ENCODE assay signal across 25 cellular contexts in the genomic region with DNA sequence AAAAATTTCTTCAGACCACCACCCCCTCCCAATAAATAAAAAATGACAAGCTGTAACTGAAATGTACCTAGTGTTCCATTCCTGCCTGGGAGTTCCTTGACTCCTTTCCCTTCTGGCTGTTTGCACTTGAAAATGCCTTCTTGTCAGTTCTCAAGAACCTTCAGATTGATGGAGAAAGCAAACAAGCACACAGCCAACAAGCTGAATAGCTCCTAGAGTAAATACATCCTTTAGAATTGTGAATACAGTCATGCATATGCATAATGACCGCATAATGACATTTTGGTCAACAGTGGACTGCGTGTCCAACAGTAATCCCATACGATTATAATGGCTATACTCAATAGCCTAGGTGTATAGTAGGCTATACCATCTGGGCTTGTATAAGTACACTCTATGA.
"Had no signal": no experiment of that assay in that cellular context is flagged by ENCODE, and none has a peak within 500 bp of the region (broad histone marks: within the 10 kb centered on the region; RNA-seq: fewer than 3 reads in every experiment).

No MANE protein-coding gene starts in this region.

- ATAC-seq: activated CD8-positive, alpha-beta T cell treated with anti-CD3 and anti-CD28 coated beads for 36 hours; activated naive CD4-positive, alpha-beta T cell treated with anti-CD3 and anti-CD28 coated beads, Interleukin-2, amount 50 U/mL, for 72 hours; activated T-cell treated with anti-CD3 and anti-CD28 coated beads, Interleukin-2, amount 50 U/mL, for 72 hours; heart right ventricle; left lobe of liver; stimulated activated naive B cell treated with anti-CD40 and anti-IgM and Interleukin-4, amounts not matched to agents 10 μg/mL and 1 μg/mL and 100 μg/mL, for 72 hours; T-cell had no signal

- H3K4me3 Mint-ChIP-seq: activated B cell treated with CpG ODN at 0.5 μM for 24 hours; activated CD8-positive, alpha-beta T cell treated with anti-CD3 and anti-CD28 coated beads for 36 hours; activated T-cell treated with anti-CD3 and anti-CD28 coated beads, Interleukin-2, amount 50 U/mL, for 72 hours; central memory CD8-positive, alpha-beta T cell; naive B cell; nephron progenitor cell; stimulated activated naive B cell treated with anti-CD40 and anti-IgM and Interleukin-4, amounts not matched to agents 10 μg/mL and 1 μg/mL and 100 μg/mL, for 72 hours; T-cell had no signal

- H3K9me3 Mint-ChIP-seq: activated CD8-positive, alpha-beta T cell treated with anti-CD3 and anti-CD28 coated beads for 36 hours; activated naive CD4-positive, alpha-beta T cell treated with anti-CD3 and anti-CD28 coated beads, Interleukin-2, amount 50 U/mL, for 72 hours; central memory CD8-positive, alpha-beta T cell; nephron progenitor cell had no signal

- H3K27me3 Mint-ChIP-seq: activated B cell treated with CpG ODN at 0.5 μM for 24 hours had no signal

- H3K4me1 ChIP-seq: heart right ventricle, thyroid gland had no signal

- DNase-seq: activated B cell treated with CpG ODN at 0.5 μM for 24 hours; activated CD4-positive, alpha-beta T cell treated with anti-CD3 and anti-CD28 coated beads, Interleukin-2, amount 50 U/mL, for 1 hour; activated CD8-positive, alpha-beta T cell treated with anti-CD3 and anti-CD28 coated beads for 36 hours; activated naive CD4-positive, alpha-beta T cell; activated T-cell treated with anti-CD3 and anti-CD28 coated beads, Interleukin-2, amount 50 U/mL, for 72 hours; effector CD8-positive, alpha-beta T cell; esophagus squamous epithelium; foreskin melanocyte; heart right ventricle; kidney glomerular epithelial cell; naive B cell; nephron progenitor cell; retina; stimulated activated CD4-positive, alpha-beta T cell treated with anti-CD3 and anti-CD28 coated beads, Interleukin-2, amount 100 ng/mL, for 24 hours; stimulated activated naive B cell treated with anti-CD40 and anti-IgM and Interleukin-4, amounts not matched to agents 10 μg/mL and 1 μg/mL and 100 μg/mL, for 72 hours; stomach; T-cell; thyroid gland had no signal

- H3K27ac Mint-ChIP-seq: activated B cell treated with CpG ODN at 0.5 μM for 24 hours; activated CD8-positive, alpha-beta T cell treated with anti-CD3 and anti-CD28 coated beads for 36 hours; activated naive CD4-positive, alpha-beta T cell treated with anti-CD3 and anti-CD28 coated beads, Interleukin-2, amount 50 U/mL, for 72 hours; activated T-cell treated with anti-CD3 and anti-CD28 coated beads, Interleukin-2, amount 50 U/mL, for 72 hours; naive B cell; nephron progenitor cell; stimulated activated naive B cell treated with anti-CD40 and anti-IgM and Interleukin-4, amounts not matched to agents 10 μg/mL and 1 μg/mL and 100 μg/mL, for 72 hours; T-cell had no signal

- H3K36me3 Mint-ChIP-seq: activated naive CD4-positive, alpha-beta T cell treated with anti-CD3 and anti-CD28 coated beads, Interleukin-2, amount 50 U/mL, for 72 hours; naive B cell; stimulated activated naive B cell treated with anti-CD40 and anti-IgM and Interleukin-4, amounts not matched to agents 10 μg/mL and 1 μg/mL and 100 μg/mL, for 72 hours; T-cell had no signal

- H3K9me3 ChIP-seq: neutrophil, thyroid gland had no signal

- H3K4me3 ChIP-seq: esophagus squamous epithelium, heart right ventricle, lung, smooth muscle cell, stomach, thyroid gland had no signal

- H3K27ac ChIP-seq: epithelial cell of prostate, esophagus squamous epithelium, heart right ventricle, neutrophil, stomach, thyroid gland had no signal

- H3K27me3 ChIP-seq: esophagus squamous epithelium, neutrophil, stomach, thyroid gland had no signal

- H3K36me3 ChIP-seq: esophagus squamous epithelium, heart right ventricle, neutrophil, stomach, thyroid gland had no signal

- H3K4me1 Mint-ChIP-seq: activated B cell treated with CpG ODN at 0.5 μM for 24 hours; central memory CD8-positive, alpha-beta T cell; naive B cell; stimulated activated naive B cell treated with anti-CD40 and anti-IgM and Interleukin-4, amounts not matched to agents 10 μg/mL and 1 μg/mL and 100 μg/mL, for 72 hours; T-cell had no signal
